ENCODE assay signal across 17 cellular contexts in genomic region chr6:125810435-125810834, GRCh38. TPM values are rescaled to one million over a fixed set of nuclear protein-coding genes. Genes with fewer than 3 reads are reported as not detected.
DNase-seq lines count a peak whose midpoint lies in the region; ATAC-seq, FAIRE-seq and TF ChIP-seq lines count a peak whose summit lies in the region.
"Had no signal": no experiment of that assay in that cellular context is flagged by ENCODE, and none has a peak within 500 bp of the region (broad histone marks: within the 10 kb centered on the region; RNA-seq: fewer than 3 reads in every experiment).

No MANE protein-coding gene starts in this region.

- BruUV-seq in GM12878 (replicated peaks; lab: Mats Ljungman, UMichigan): no TSS peak

- H3K4me1 ChIP-seq in GM12878 (ENCODE audit: control insufficient read depth, insufficient read depth, low read length): peaks cover 73% of the 10 kb centered on the region
- peaks cover 8 to 17% of the 10 kb centered on the region in 2 donors for H3K4me1 ChIP-seq in thyroid gland

- H3K27ac Mint-ChIP-seq in activated naive CD8-positive, alpha-beta T cell treated with anti-CD3 and anti-CD28 coated beads for 36 hours: no peak overlapping the region
- H3K27ac Mint-ChIP-seq: endodermal cell, WTC11 had no signal

- no peaks in the 10 kb centered on the region for H3K9me3 Mint-ChIP-seq in activated naive CD8-positive, alpha-beta T cell treated with anti-CD3 and anti-CD28 coated beads for 36 hours
- H3K9me3 Mint-ChIP-seq: endodermal cell, WTC11 had no signal

- SMC1A ChIA-PET in GM12878 (lab: Charles Lee; ENCODE audit: uncharacterized antibody, unreplicated experiment): interaction anchor here (0.7 to 15.7 kb wide), 13 partner anchors 9 to 164 kb away, joined by 3 to 325 read pairs (median 5); partner anchors contain the start of genes HINT3 and NCOA7

- H3K79me2 ChIP-seq in GM12878 (ENCODE audit: control insufficient read depth, insufficient read depth, low read length): peaks cover 75% of the 10 kb centered on the region

- TF ChIP-seq EP300 in GM12878 (IDR thresholded peaks at IDR 0.05; ENCODE audit: borderline replicate concordance in 1 of 2, control insufficient read depth in 1 of 2, low read depth in 2 of 2, low read length in 2 of 2): no peak

- ATAC-seq in GM12878: peak; percentile 9; the same call in 2 of the 3 replicates
- ATAC-seq: HCT116, right cardiac atrium, WTC11 had no signal

- in situ Hi-C loops in GM12878 (cut with MboI): no loop called here

- intact Hi-C loops in GM12878 (cut with micrococcal nuclease; ENCODE audit: unreplicated experiment): no loop called here
- intact Hi-C loops in thyroid gland (cut with DNase I): no loop called here

- H3K9me3 ChIP-seq in GM12878 (replicated peaks; ENCODE audit: control insufficient read depth, insufficient read depth, low read length) (no peaks in the 10 kb centered on the region), thyroid gland (no peaks in the 10 kb centered on the region)

- no peak for FAIRE-seq in GM12878 (lab: Jason Lieb, UNC)

- no peak overlapping the region for H3K4me3 ChIP-seq in GM12878
- H3K4me3 ChIP-seq in thyroid gland (replicated peaks in 1 of 3): no peak overlapping the region

- no peak overlapping the region for H3K9ac ChIP-seq in GM12878 (ENCODE audit: control insufficient read depth, insufficient read depth, low read length)

- H3K27me3 Mint-ChIP-seq in activated naive CD8-positive, alpha-beta T cell treated with anti-CD3 and anti-CD28 coated beads for 36 hours: no peaks in the 10 kb centered on the region

- TF ChIP-seq RAD21 in GM12878 (IDR thresholded peaks at IDR 0.05; ENCODE audit: insufficient read depth, low read depth, low read length): no peak

- H3K27ac ChIP-seq in GM12878 (ENCODE audit: control insufficient read depth, insufficient read depth) (peak overlapping the region; percentile 59), thyroid gland (no peak overlapping the region)

- POLR2A ChIA-PET in GM12878 (lab: Charles Lee): interaction anchor here (1.4 to 9.6 kb wide), 6 partner anchors 9 to 29 kb away, joined by 6 to 79 read pairs (median 9); partner anchors contain the start of gene NCOA7

- H3K4me3 Mint-ChIP-seq in activated naive CD8-positive, alpha-beta T cell treated with anti-CD3 and anti-CD28 coated beads for 36 hours: no peak overlapping the region
- H3K4me3 Mint-ChIP-seq: endodermal cell, WTC11 had no signal

- peaks cover 41% of the 10 kb centered on the region for H3K36me3 Mint-ChIP-seq in activated naive CD8-positive, alpha-beta T cell treated with anti-CD3 and anti-CD28 coated beads for 36 hours
- H3K36me3 Mint-ChIP-seq: WTC11 had no signal

- H2AFZ ChIP-seq in GM12878 (ENCODE audit: control insufficient read depth, low read depth, low read length): no peak overlapping the region

- no peaks in the 10 kb centered on the region for H4K20me1 ChIP-seq in GM12878 (ENCODE audit: control insufficient read depth, insufficient read depth)

- H3K36me3 ChIP-seq in GM12878 (ENCODE audit: control insufficient read depth in 2 of 2, insufficient read depth in 2 of 2, low read length in 1 of 2) (no peaks in the 10 kb centered on the region), thyroid gland (no peaks in the 10 kb centered on the region)

- H3K27me3 ChIP-seq in GM12878 (replicated peaks in 1 of 2; ENCODE audit: control insufficient read depth in 2 of 2, insufficient read depth in 2 of 2, low read length in 1 of 2) (no peaks in the 10 kb centered on the region), thyroid gland (no peaks in the 10 kb centered on the region)

- H3K4me2 ChIP-seq in GM12878 (ENCODE audit: control insufficient read depth, insufficient read depth): 0 out of 2 replicates have a peak overlapping the region, but pooled peaks have one; percentile 27

- RAD21 ChIA-PET in GM12878 (lab: Charles Lee; ENCODE audit: unreplicated experiment): interaction anchor here (0.9 to 10.0 kb wide), 10 partner anchors 11 to 146 kb away, joined by 3 to 185 read pairs (median 6); partner anchors contain the start of genes HINT3 and NCOA7

- CTCF ChIA-PET in GM12878 (lab: Yijun Ruan, JAX): interaction anchor here (0.9 to 10.3 kb wide), 12 partner anchors 9 to 497 kb away, joined by 3 to 197 read pairs (median 8); partner anchors contain the start of gene NCOA7

- H3K4me1 Mint-ChIP-seq in activated naive CD8-positive, alpha-beta T cell treated with anti-CD3 and anti-CD28 coated beads for 36 hours: peaks cover 67% of the 10 kb centered on the region

- DNase-seq in DMS53 (lab: John Stamatoyannopoulos, UW): peak; percentile 7
- DNase-seq in NCI-H1092 (lab: John Stamatoyannopoulos, UW): peak; percentile 78
- peak; percentile 13 for DNase-seq in NCI-H2171 (lab: John Stamatoyannopoulos, UW)
- DNase-seq in GM12878 (ENCODE audit: low read depth, low spot score): no peak
- no peak for DNase-seq in SHP77 treated with DMSO at 0.1 percent for 48 hours (lab: John Stamatoyannopoulos, UW)
- DNase-seq in activated naive CD8-positive, alpha-beta T cell treated with anti-CD3 and anti-CD28 coated beads for 36 hours: no peak
- DNase-seq in NCI-H446 (lab: John Stamatoyannopoulos, UW): no peak
- DNase-seq in thyroid gland: no peak
- DNase-seq: anterior cingulate cortex, COR-L47, endodermal cell, hypothalamus, NCI-H446 treated with DMSO at 0.1 percent for 48 hours, right cardiac atrium, T-helper 1 cell had no signal

- no peak for TF ChIP-seq CTCF in GM12878 (IDR thresholded peaks at IDR 0.05 in 2 of 3, conservative IDR thresholded peaks at IDR 0.05 in 1 of 3; ENCODE audit: control insufficient read depth in 2 of 3, extremely low read depth in 1 of 3, insufficient read depth in 1 of 3, low read depth in 3 of 3, low read length in 3 of 3)
- no peak for TF ChIP-seq CTCF in thyroid gland (IDR thresholded peaks at IDR 0.05)

- 96% methylated on average over 1 of the region's 1 CpG for WGBS in GM12878 (ENCODE audit: insufficient coverage, insufficient replicate concordance, low lambda C conversion rate, missing lambda C conversion rate)
- 47 to 52% methylated on average over 1 of the region's 1 CpG for WGBS in thyroid gland, 2 donors

- TF ChIP-seq POLR2A in GM12878 (IDR thresholded peaks at IDR 0.05; ENCODE audit: low read depth, low read length) (no peak), thyroid gland (IDR thresholded peaks at IDR 0.05) (no peak)

TF ChIP-seq in GM12878, 131 proteins besides CTCF, POLR2A, EP300 and RAD21:
- TF ChIP-seq GATAD2B (conservative IDR thresholded peaks at IDR 0.05; ENCODE audit: low read depth) (no peak), FOXK2 (IDR thresholded peaks at IDR 0.05) (no peak)

RNA-seq across cellular contexts. Expression of gene NCOA7, which starts 19.7 kb away (rescaled TPM):
- 24.6 and 31.1 TPM in 2 replicates for total RNA-seq in GM12878 (2013; cell fraction: nucleolus; rRNA removed)
- total RNA-seq in GM12878 (2014; rRNA removed): 24.5 and 29.8 TPM in 2 replicates
- total RNA-seq in GM12878 (2014; rRNA removed; fragmentation: Illumina TruSeq; extraction: Trizol): 43.8 and 44.9 TPM in 2 replicates
- total RNA-seq in GM12878 (2021): 46.1 and 50.3 TPM in 2 replicates
- polyA plus RNA-seq in GM12878 (2011; ENCODE audit: low read depth): 17.0 TPM
- polyA plus RNA-seq in GM12878 (2011; rRNA removed): 50.0 and 55.5 TPM in 2 replicates
- polyA plus RNA-seq in GM12878 (2011; cell fraction: cytosol; rRNA removed): 24.8 and 27.7 TPM in 2 replicates
- polyA plus RNA-seq in GM12878 (2011; cell fraction: nucleus; rRNA removed): 21.3 and 27.9 TPM in 2 replicates
- 19.6 and 24.0 TPM in 2 replicates for polyA plus RNA-seq in GM12878 (2012)
- polyA plus RNA-seq in GM12878 (2014; fragmentation: Illumina TruSeq; extraction: Trizol): 49.7 and 55.3 TPM in 2 replicates
- 10 to 100 TPM; 18.9 to 28.8 TPM for polyA plus RNA-seq in GM12878 (2014; fragmentation: Nextera tagmentation; extraction: Ambion mirVana)
- polyA plus RNA-seq in GM12878 (2014; rRNA removed): 20.1 and 21.4 TPM in 2 replicates
- polyA plus RNA-seq in GM12878 (2016; fragmentation: Nextera tagmentation; extraction: Ambion mirVana): 10 to 100 TPM; 32.9 to 35.4 TPM
- polyA minus RNA-seq in GM12878 (2011; rRNA and poly(A)+ RNA removed): 80.7 and 105 TPM in 2 replicates
- polyA minus RNA-seq in GM12878 (2011; cell fraction: cytosol; rRNA and poly(A)+ RNA removed): 25.5 and 28.4 TPM in 2 replicates
- 19.9 and 34.3 TPM in 2 replicates for polyA minus RNA-seq in GM12878 (2011; cell fraction: nucleus; rRNA and poly(A)+ RNA removed)
- total RNA-seq in activated naive CD8-positive, alpha-beta T cell treated with anti-CD3 and anti-CD28 coated beads for 36 hours: 10 to 100 TPM; 73.7 to 76.4 TPM
- 10 to 100 TPM in 3 of 4 donors, 1 to 10 TPM in 1; 9.0 to 36.2 (median 21.8) TPM for total RNA-seq in thyroid gland

Comparison
In these comparisons a context has a peak if more than half of its experiments do, and no peak if none do; other contexts are left out.
1. DNase-seq: peak in DMS53 (single experiment), NCI-H1092 (single experiment) and NCI-H2171 (single experiment); none in GM12878 (single experiment), SHP77 treated with DMSO at 0.1 percent for 48 hours (single experiment), activated naive CD8-positive, alpha-beta T cell treated with anti-CD3 and anti-CD28 coated beads for 36 hours (single experiment), NCI-H446 (0 of 2) and thyroid gland (0 of 2).